Comparison of ENCODE assay signal across 1 cellular context in the genomic region with DNA sequence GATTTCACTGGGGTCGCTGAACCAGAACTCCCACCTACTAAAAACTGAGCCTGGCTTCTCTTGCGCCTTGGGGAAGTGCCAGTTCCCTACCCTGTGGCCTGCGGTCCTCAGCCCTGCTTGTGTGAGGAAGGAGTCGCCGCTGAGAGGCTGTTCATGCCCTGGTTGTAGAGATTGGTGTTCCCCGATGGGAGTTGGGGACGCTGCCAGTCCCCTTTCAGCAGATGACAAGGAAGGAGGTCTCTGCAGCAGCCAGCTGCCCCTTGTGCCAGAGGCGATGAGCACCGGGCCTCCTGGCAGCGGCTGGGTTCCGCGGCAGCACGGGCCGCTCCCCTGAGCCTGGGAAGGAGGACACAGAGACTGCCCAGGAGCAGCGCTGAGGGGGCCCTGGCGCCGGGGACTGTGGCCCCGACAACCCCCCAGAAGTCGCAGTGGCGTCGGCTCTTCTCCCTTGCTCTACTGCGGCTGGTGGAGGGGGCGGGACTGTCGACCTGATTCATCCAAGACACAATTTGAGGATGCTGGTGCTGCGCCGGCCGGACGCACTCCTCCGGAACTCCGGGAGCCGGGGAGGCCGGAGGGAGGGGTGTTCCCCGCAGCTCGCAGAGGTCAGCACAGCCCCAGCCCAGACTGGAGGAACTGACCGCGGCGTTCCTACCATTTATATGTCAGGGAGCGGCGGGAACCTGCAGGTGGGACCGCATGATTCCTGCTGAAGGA.
A peak's percentile ranks its signal among the peaks of the same experiment; 100 is the strongest.
TF ChIP-seq lines count a peak whose summit lies in the region.

No MANE protein-coding gene starts in this region.

TF ChIP-seq in GM12878, 131 proteins besides CTCF, POLR2A, EP300 and RAD21:
- TF ChIP-seq HCFC1 (IDR thresholded peaks at IDR 0.05; ENCODE audit: low read length) (no peak), PAX5 (IDR thresholded peaks at IDR 0.05; ENCODE audit: borderline replicate concordance, low read depth, low read length) (0 out of 2 replicates have a peak, but pooled peaks have one; percentile 27)
